In the genomic region with DNA sequence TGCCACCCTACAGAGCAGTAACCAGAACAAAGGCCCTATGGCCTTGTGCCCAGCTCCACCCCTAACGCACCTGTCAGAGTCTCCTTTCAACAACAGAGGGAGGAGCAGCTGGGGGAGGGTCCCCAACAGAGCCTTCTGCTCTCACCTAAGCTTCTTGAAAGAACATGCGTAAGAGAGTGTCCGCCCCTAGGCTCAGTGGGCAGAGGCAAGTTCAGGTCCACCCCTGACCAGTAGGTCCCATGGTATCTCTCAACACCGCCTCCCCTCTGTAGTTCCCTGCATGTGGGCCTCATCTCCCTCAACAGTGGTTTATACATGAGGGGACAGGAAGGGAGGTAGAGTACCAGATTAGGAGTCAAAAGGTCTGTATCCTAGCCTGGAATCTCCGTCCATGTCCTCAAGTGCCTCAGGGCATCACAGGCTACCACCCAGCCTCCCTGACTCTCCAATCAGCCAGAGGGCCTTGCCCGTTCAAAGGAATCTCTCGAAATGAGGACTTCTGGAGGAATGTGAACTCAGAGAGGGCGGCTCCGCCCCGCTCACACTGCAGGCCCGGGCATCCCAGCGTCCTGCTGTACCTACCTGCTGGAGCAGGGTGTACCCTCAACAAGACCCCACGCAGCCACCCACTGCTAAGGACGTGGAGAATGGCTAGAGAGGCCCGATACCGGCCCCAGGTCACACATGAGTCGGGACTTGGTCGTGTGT, we compare ENCODE assay signal across 8 cellular contexts. TPM values are rescaled to one million over a fixed set of nuclear protein-coding genes. Genes with fewer than 3 reads are reported as not detected.
DNase-seq lines count a peak whose midpoint lies in the region; ATAC-seq and TF ChIP-seq lines count a peak whose summit lies in the region.

No MANE protein-coding gene starts in this region.

- DNase-seq in CD4-positive, CD25-positive, alpha-beta regulatory T cell = peak in 1 of 3 donors; percentile 14
- peak; percentile 33 for DNase-seq in KBM-7
- DNase-seq in SW480 (ENCODE audit: low spot score) = peak; percentile 59
- DNase-seq in esophagus squamous epithelium (lab: John Stamatoyannopoulos, UW) = no peak
- no peak for DNase-seq in CD1c-positive myeloid dendritic cell (ENCODE audit: extremely low spot score)

- peaks cover 0 to 17% (median 7%) of the 10 kb centered on the region in 4 donors for H3K4me1 Mint-ChIP-seq in CD4-positive, CD25-positive, alpha-beta regulatory T cell

- TF ChIP-seq POLR2A in esophagus squamous epithelium (IDR thresholded peaks at IDR 0.05) = no peak

- H3K27me3 Mint-ChIP-seq in CD4-positive, CD25-positive, alpha-beta regulatory T cell = no peaks in the 10 kb centered on the region

- H3K4me3 Mint-ChIP-seq in CD4-positive, CD25-positive, alpha-beta regulatory T cell = peak overlapping the region; percentile 93 to 97 (median 96)

- no peaks in the 10 kb centered on the region for H3K9me3 Mint-ChIP-seq in CD4-positive, CD25-positive, alpha-beta regulatory T cell

- H3K4me3 ChIP-seq in CD4-positive, CD25-positive, alpha-beta regulatory T cell (ENCODE audit: low read depth, low read length) = peak overlapping the region; percentile 47
- H3K4me3 ChIP-seq in esophagus squamous epithelium (peak overlapping the region; percentile 50 to 83 (median 59)), neuron (ENCODE audit: low read length) (peak overlapping the region; percentile 56)

- in situ Hi-C loops in KBM-7 (cut with MboI; ENCODE audit: low pct_unique_long_range_greater_than_20kb, low sequenced_read_pairs) = no loop called here

- no peaks in the 10 kb centered on the region for H3K9me3 ChIP-seq in CD4-positive, CD25-positive, alpha-beta regulatory T cell (ENCODE audit: control insufficient read depth in 2 of 2, low read length in 2 of 2)
- no peaks in the 10 kb centered on the region for H3K9me3 ChIP-seq in esophagus squamous epithelium
- H3K9me3 ChIP-seq in neuron (ENCODE audit: low read length) = no peaks in the 10 kb centered on the region

- no peaks in the 10 kb centered on the region for H3K27me3 ChIP-seq in CD4-positive, CD25-positive, alpha-beta regulatory T cell (ENCODE audit: control insufficient read depth, insufficient read depth, low read length)
- H3K27me3 ChIP-seq in esophagus squamous epithelium (no peaks in the 10 kb centered on the region), neuron (ENCODE audit: insufficient read depth, low read length) (no peaks in the 10 kb centered on the region)

- H3K36me3 ChIP-seq in CD4-positive, CD25-positive, alpha-beta regulatory T cell (ENCODE audit: control insufficient read depth, insufficient read depth, low read length) = no peaks in the 10 kb centered on the region
- H3K36me3 ChIP-seq in esophagus squamous epithelium (no peaks in the 10 kb centered on the region), neuron (ENCODE audit: insufficient read depth, low read length) (peaks cover 14% of the 10 kb centered on the region)

- H3K27ac Mint-ChIP-seq in CD4-positive, CD25-positive, alpha-beta regulatory T cell = peak overlapping the region in 2 of 3 donors; percentile 76 to 94

- no peak for TF ChIP-seq CTCF in esophagus squamous epithelium (IDR thresholded peaks at IDR 0.05)

- no peak for ATAC-seq in CD4-positive, CD25-positive, alpha-beta regulatory T cell (ENCODE audit: low read depth in 2 of 2)
- peak; percentile 10 for ATAC-seq in GM19395 (IDR thresholded peaks at IDR 0.05; ENCODE audit: unreplicated experiment)
- no peak for ATAC-seq in GM18511 (IDR thresholded peaks at IDR 0.05; ENCODE audit: unreplicated experiment)

- intact Hi-C loops in esophagus squamous epithelium (cut with DNase I) = no loop called here

- H2AFZ ChIP-seq in neuron (ENCODE audit: low read depth, low read length) = peak overlapping the region; percentile 92

- peak overlapping the region; percentile 85 for H3K27ac ChIP-seq in CD4-positive, CD25-positive, alpha-beta regulatory T cell (ENCODE audit: insufficient read depth, low read length, poor library complexity, severe bottlenecking)
- H3K27ac ChIP-seq in esophagus squamous epithelium = peak overlapping the region; percentile 81 to 92 (median 90)

- no peaks in the 10 kb centered on the region for H3K36me3 Mint-ChIP-seq in CD4-positive, CD25-positive, alpha-beta regulatory T cell

- 12 to 13% methylated on average over 5 to 6 of the region's 18 CpGs for WGBS in esophagus squamous epithelium, 2 donors

- peaks cover 13% of the 10 kb centered on the region for H3K4me1 ChIP-seq in CD4-positive, CD25-positive, alpha-beta regulatory T cell (ENCODE audit: control insufficient read depth, insufficient read depth, low read length, poor library complexity, severe bottlenecking)
- H3K4me1 ChIP-seq in esophagus squamous epithelium (peaks cover 9 to 19% (median 13%) of the 10 kb centered on the region in 3 donors), neuron (ENCODE audit: insufficient read depth, low read length) (peaks cover 9% of the 10 kb centered on the region)

RNA-seq across cellular contexts. Expression of a gene that starts 0.7 kb away (rescaled TPM):
- total RNA-seq in CD4-positive, CD25-positive, alpha-beta regulatory T cell = 1.7 TPM
- polyA plus RNA-seq in CD4-positive, CD25-positive, alpha-beta regulatory T cell = 1 to 10 TPM; 1.3 to 3.2 (median 1.9) TPM
- 10 to 100 TPM in 1 of 4 donors, 1 to 10 TPM in 3; 2.7 to 10.3 (median 4.8) TPM for total RNA-seq in esophagus squamous epithelium

RNA-seq across cellular contexts. Expression of a gene that starts 44.4 kb away (rescaled TPM):
- 17.1 TPM for total RNA-seq in CD4-positive, CD25-positive, alpha-beta regulatory T cell
- polyA plus RNA-seq in CD4-positive, CD25-positive, alpha-beta regulatory T cell = 10 to 100 TPM; 22.4 to 41.4 (median 34.2) TPM
- 10 to 100 TPM; 28.3 to 45.5 (median 35.1) TPM for total RNA-seq in esophagus squamous epithelium

Comparison
In these comparisons a context has a peak if more than half of its experiments do, and no peak if none do; other contexts are left out.
1. DNase-seq: peak in KBM-7 (single experiment) and SW480 (single experiment); none in esophagus squamous epithelium (single experiment) and CD1c-positive myeloid dendritic cell (single experiment).
2. Peak in every context shown above with its lines, with median percentiles within 50 percentile points of each other: H3K4me3 ChIP-seq.